In genomic region chr12:63732779-63733178, GRCh38 we compare ENCODE assay signal across 5 cellular contexts. TPM values are rescaled to one million over a fixed set of nuclear protein-coding genes. Genes with fewer than 3 reads are reported as not detected.
DNase-seq lines count a peak whose midpoint lies in the region; ATAC-seq, FAIRE-seq and TF ChIP-seq lines count a peak whose summit lies in the region.
"Not testable (repeated sequence)": the region's sequence is repeated elsewhere in the genome, so short reads cannot be mapped to it uniquely, and the experiment has no call there.

No MANE protein-coding gene starts in this region.

- H3K27me3 Mint-ChIP-seq in chondrocyte (ENCODE audit: low read depth): not testable (repeated sequence)

- H3K9me3 Mint-ChIP-seq in chondrocyte (ENCODE audit: low read depth): not testable (repeated sequence)

- peaks cover 23% of the 10 kb centered on the region for H3K4me1 Mint-ChIP-seq in chondrocyte (ENCODE audit: low read depth)

- FAIRE-seq in HTR-8/SVneo (lab: Jason Lieb, UNC): peak; percentile 59
- FAIRE-seq in urothelium cell line (lab: Jason Lieb, UNC): peak; percentile 59

- not testable (repeated sequence) for TF ChIP-seq CTCF in chondrocyte (IDR thresholded peaks at IDR 0.05)

- not testable (repeated sequence) for H3K36me3 Mint-ChIP-seq in chondrocyte (ENCODE audit: low read depth)

- peak; percentile 53 for ATAC-seq in Right ventricle myocardium superior (ENCODE audit: poor library complexity)
- peak; percentile 72 for ATAC-seq in left ventricle myocardium superior

- DNase-seq in HTR-8/SVneo (ENCODE audit: insufficient read length, low spot score); chondrocyte (ENCODE audit: low spot score); Right ventricle myocardium superior; left ventricle myocardium superior; urothelium cell line (ENCODE audit: low spot score): not testable (repeated sequence)

- peak overlapping the region; percentile 89 for H3K27ac Mint-ChIP-seq in chondrocyte (ENCODE audit: unreplicated experiment)

- intact Hi-C loops in Right ventricle myocardium superior (cut with DNase I); left ventricle myocardium superior (cut with micrococcal nuclease): not testable (repeated sequence)

- H3K4me3 Mint-ChIP-seq in chondrocyte (ENCODE audit: unreplicated experiment): not testable (repeated sequence)

RNA-seq across cellular contexts. Expression of gene RXYLT1, which starts 46.9 kb away (rescaled TPM):
- total RNA-seq in chondrocyte: 14.4 to 18.5 TPM (median 14.8 TPM) in 3 replicates
- 14.3 TPM for total RNA-seq in Right ventricle myocardium superior
- total RNA-seq in left ventricle myocardium superior: 15.5 TPM
